Comparison of ENCODE assay signal across 17 cellular contexts in genomic region chr5:617896-618295, GRCh38. TPM values are rescaled to one million over a fixed set of nuclear protein-coding genes. Genes with fewer than 3 reads are reported as not detected.
DNase-seq lines count a peak whose midpoint lies in the region; ATAC-seq, FAIRE-seq and TF ChIP-seq lines count a peak whose summit lies in the region.
"Had no signal": no experiment of that assay in that cellular context is flagged by ENCODE, and none has a peak within 500 bp of the region (broad histone marks: within the 10 kb centered on the region; RNA-seq: fewer than 3 reads in every experiment).

No MANE protein-coding gene starts in this region.

- CTCF ChIA-PET in HepG2 (lab: Yijun Ruan, JAX; ENCODE audit: low intra/inter-chr PET ratio, low total read pairs) = no interaction called here

- in situ Hi-C loops in HepG2 (cut with HindIII; ENCODE audit: extremely low pct_ligation_motif_present, low pct_unique_long_range_greater_than_20kb) = no loop called here

- WGBS in HepG2 (ENCODE audit: low lambda C conversion rate) = 94% methylated on average over 12 of the region's 12 CpGs
- WGBS in right lobe of liver (ENCODE audit: insufficient coverage, low coverage, low lambda C conversion rate, missing lambda C conversion rate) = 95% methylated on average over 12 of the region's 12 CpGs
- WGBS in sigmoid colon, 2 donors = 96 to 97% methylated on average over 12 of the region's 12 CpGs
- WGBS in mesendoderm (ENCODE audit: extremely low coverage, insufficient coverage, low lambda C conversion rate) = no CpG with 5 or more reads among the region's 12 CpGs

- no peak overlapping the region for H4K8ac ChIP-seq in mesendoderm (ENCODE audit: low read depth, low read length)

- no peak overlapping the region for H3K4ac ChIP-seq in mesendoderm (ENCODE audit: low read depth, low read length)

- POLR2A ChIA-PET in HepG2 (lab: Yijun Ruan, JAX) = no interaction called here

- BruUV-seq in HepG2 (replicated peaks; lab: Mats Ljungman, UMichigan) = no TSS peak

- H3K23ac ChIP-seq in mesendoderm (ENCODE audit: low read length) = no peak overlapping the region

- TF ChIP-seq EP300 in HepG2 (IDR thresholded peaks at IDR 0.05; ENCODE audit: low read depth in 2 of 2, low read length in 2 of 2) (no peak), HepG2 (CRISPR knock-in tag; IDR thresholded peaks at IDR 0.05; ENCODE audit: borderline replicate concordance) (no peak), sigmoid colon (IDR thresholded peaks at IDR 0.05) (no peak)

- H3K79me2 ChIP-seq in HepG2 (ENCODE audit: insufficient read depth, low read length) (peaks cover 46% of the 10 kb centered on the region), mesendoderm (ENCODE audit: control insufficient read depth, insufficient read depth, low read length) (peaks cover 22% of the 10 kb centered on the region)

- peak overlapping the region; percentile 26 for H3K27ac Mint-ChIP-seq in glutamatergic neuron (ENCODE audit: unreplicated experiment)
- H3K27ac Mint-ChIP-seq: B cell; CD4-positive, alpha-beta T cell; GM23338 had no signal

- no peak overlapping the region for H3K4me2 ChIP-seq in HepG2 (ENCODE audit: low read depth, low read length)
- H3K4me2 ChIP-seq in mesendoderm (ENCODE audit: low read length) = no peak overlapping the region
- H3K4me2 ChIP-seq: GM23338 had no signal

- H3K9me3 ChIP-seq in HepG2 (ENCODE audit: low read length) (no peaks in the 10 kb centered on the region), right lobe of liver (no peaks in the 10 kb centered on the region), sigmoid colon (no peaks in the 10 kb centered on the region)

- TF ChIP-seq RAD21 in HepG2 (CRISPR knock-in tag; IDR thresholded peaks at IDR 0.05) = no peak

- H4K5ac ChIP-seq in mesendoderm (ENCODE audit: low read length) = no peak overlapping the region

- FAIRE-seq in HepG2 (lab: Jason Lieb, UNC) = no peak
- FAIRE-seq: A204.1, GM12878, GM18507 had no signal

- no peak overlapping the region for H2BK5ac ChIP-seq in mesendoderm (ENCODE audit: low read length)

- H3K4me1 ChIP-seq in HepG2 (ENCODE audit: insufficient read depth, low read length) (peaks cover 77% of the 10 kb centered on the region), right lobe of liver (peaks cover 0 to 6% (median 2%) of the 10 kb centered on the region in 4 donors), sigmoid colon (peaks cover 0 to 6% (median 2%) of the 10 kb centered on the region in 4 donors), mesendoderm (ENCODE audit: control insufficient read depth, low read depth, low read length) (no peaks in the 10 kb centered on the region)

- ATAC-seq in HepG2 = no peak
- ATAC-seq in right lobe of liver = no peak
- ATAC-seq in GM19452 (IDR thresholded peaks at IDR 0.05; ENCODE audit: unreplicated experiment) = no peak
- ATAC-seq: GM12878, GM23338 had no signal

- TF ChIP-seq CTCF in HepG2 (CRISPR knock-in tag; IDR thresholded peaks at IDR 0.05) (no peak), right lobe of liver (IDR thresholded peaks at IDR 0.05) (no peak), glutamatergic neuron (IDR thresholded peaks at IDR 0.05; ENCODE audit: partially characterized antibody, unreplicated experiment) (no peak), sigmoid colon (IDR thresholded peaks at IDR 0.05) (no peak)

- H3K36me3 ChIP-seq in HepG2 (replicated peaks in 1 of 2; ENCODE audit: control insufficient read depth in 1 of 2, insufficient read depth in 2 of 2, low read length in 2 of 2) = peaks cover 13 to 51% of the 10 kb centered on the region in 2 experiments; a peak in 4 of 5 replicates
- H3K36me3 ChIP-seq in right lobe of liver = peaks cover 0 to 12% (median 0%) of the 10 kb centered on the region in 4 donors
- peaks cover 0 to 24% (median 7%) of the 10 kb centered on the region in 4 donors for H3K36me3 ChIP-seq in sigmoid colon
- peaks cover 12% of the 10 kb centered on the region for H3K36me3 ChIP-seq in mesendoderm (ENCODE audit: control insufficient read depth, insufficient read depth, low read length)

- no peak overlapping the region for H2AK5ac ChIP-seq in mesendoderm (ENCODE audit: low read length)

- no peak overlapping the region for H2BK120ac ChIP-seq in mesendoderm (ENCODE audit: low read depth, low read length)

- peaks cover 8% of the 10 kb centered on the region for H3K79me1 ChIP-seq in mesendoderm (ENCODE audit: low read length)

- no peaks in the 10 kb centered on the region for H3K36me3 Mint-ChIP-seq in glutamatergic neuron (ENCODE audit: unreplicated experiment)

- H3K4me1 Mint-ChIP-seq in glutamatergic neuron (ENCODE audit: low read depth, unreplicated experiment) = peaks cover 2% of the 10 kb centered on the region

- no peaks in the 10 kb centered on the region for H4K20me1 ChIP-seq in HepG2 (ENCODE audit: insufficient read depth, low read length)

- H3K9ac ChIP-seq in HepG2 (ENCODE audit: insufficient read depth, low read depth, low read length) = no peak overlapping the region
- no peak overlapping the region for H3K9ac ChIP-seq in mesendoderm (ENCODE audit: low read length)

- peak overlapping the region; percentile 65 for H3K4me3 Mint-ChIP-seq in glutamatergic neuron (ENCODE audit: unreplicated experiment)
- H3K4me3 Mint-ChIP-seq: B cell; CD4-positive, alpha-beta T cell; GM23338; H9 had no signal

- no peak overlapping the region for H2AFZ ChIP-seq in HepG2 (ENCODE audit: low read length)
- H2AFZ ChIP-seq: GM23338 had no signal

- H3K18ac ChIP-seq in mesendoderm (ENCODE audit: low read length) = no peak overlapping the region

- peaks cover 11% of the 10 kb centered on the region for H3K27me3 Mint-ChIP-seq in glutamatergic neuron (ENCODE audit: unreplicated experiment)
- H3K27me3 Mint-ChIP-seq: B cell; CD4-positive, alpha-beta T cell had no signal

- no peak for TF ChIP-seq POLR2A in HepG2 (IDR thresholded peaks at IDR 0.05; ENCODE audit: insufficient read depth in 1 of 2, low read depth in 2 of 2, low read length in 2 of 2)
- no peak for TF ChIP-seq POLR2A in right lobe of liver (IDR thresholded peaks at IDR 0.05)
- TF ChIP-seq POLR2A in sigmoid colon (IDR thresholded peaks at IDR 0.05) = no peak

- H3K27ac ChIP-seq in HepG2 (ENCODE audit: extremely low read length, insufficient read depth, low read length) = no peak overlapping the region
- H3K27ac ChIP-seq in right lobe of liver = no peak overlapping the region
- H3K27ac ChIP-seq in sigmoid colon = no peak overlapping the region
- no peak overlapping the region for H3K27ac ChIP-seq in mesendoderm (ENCODE audit: low read depth, low read length)

- H3K9me3 Mint-ChIP-seq in glutamatergic neuron (ENCODE audit: unreplicated experiment) = peaks cover 10% of the 10 kb centered on the region
- H3K9me3 Mint-ChIP-seq: CD4-positive, alpha-beta T cell; GM23338 had no signal

- DNase-seq in HepG2 (ENCODE audit: low spot score) (no peak), right lobe of liver (no peak), glutamatergic neuron (no peak), sigmoid colon (peak; percentile 32), mesendoderm (no peak)
- no peak for DNase-seq in central memory CD4-positive, alpha-beta T cell
- DNase-seq: C1 segment of cervical spinal cord, Calu3, DMS79, H9 had no signal

- H3K4me3 ChIP-seq in HepG2 (replicated peaks in 1 of 3; ENCODE audit: insufficient read depth in 1 of 3, low read depth in 2 of 3, low read length in 3 of 3) = no peak overlapping the region
- no peak overlapping the region for H3K4me3 ChIP-seq in right lobe of liver
- H3K4me3 ChIP-seq in sigmoid colon = no peak overlapping the region
- no peak overlapping the region for H3K4me3 ChIP-seq in mesendoderm (ENCODE audit: low read length)
- H3K4me3 ChIP-seq: GM12878, GM23338 had no signal

- H2BK15ac ChIP-seq in mesendoderm (replicated peaks; ENCODE audit: low read depth) = no peak overlapping the region

- H3K27me3 ChIP-seq in HepG2 (ENCODE audit: control insufficient read depth in 1 of 2, insufficient read depth in 2 of 2, low read length in 2 of 2) = no peaks in the 10 kb centered on the region
- no peaks in the 10 kb centered on the region for H3K27me3 ChIP-seq in right lobe of liver
- H3K27me3 ChIP-seq in sigmoid colon = no peaks in the 10 kb centered on the region
- H3K27me3 ChIP-seq in mesendoderm (ENCODE audit: insufficient read depth, low read length, poor library complexity) = no peaks in the 10 kb centered on the region

- intact Hi-C loops in HepG2 (cut with micrococcal nuclease; ENCODE audit: unreplicated experiment) (loop anchor here (10.0 kb wide), 1 partner anchor 83 kb away; no protein-coding TSS in a partner anchor), right lobe of liver (cut with DNase I) (no loop called here), sigmoid colon (cut with DNase I) (loop anchor here (10.0 kb wide), 2 partner anchors 143 to 173 kb away; partner anchors contain the start of gene EXOC3)

- H3K56ac ChIP-seq in mesendoderm (ENCODE audit: low read length) = no peak overlapping the region

RNA-seq across cellular contexts. Expression of gene CEP72, which starts 5.8 kb away (rescaled TPM):
- total RNA-seq in HepG2 (2016; rRNA removed; fragmentation: Illumina TruSeq; extraction: Trizol) = 8.1 and 9.4 TPM in 2 replicates
- 11.3 and 14.4 TPM in 2 replicates for total RNA-seq in HepG2 (2016; cell fraction: cytosol; rRNA removed; fragmentation: Illumina TruSeq; extraction: Trizol; ENCODE audit: low read depth)
- 6.5 and 9.1 TPM in 2 replicates for total RNA-seq in HepG2 (2016; cell fraction: insoluble cytoplasmic fraction; rRNA removed; fragmentation: Illumina TruSeq; extraction: Trizol)
- 6.6 and 7.9 TPM in 2 replicates for total RNA-seq in HepG2 (2016; cell fraction: membrane; rRNA removed; fragmentation: Illumina TruSeq; extraction: Trizol)
- total RNA-seq in HepG2 (2016; cell fraction: nucleus; rRNA removed; fragmentation: Illumina TruSeq; extraction: Trizol) = 11.4 and 12.2 TPM in 2 replicates
- 3.4 and 4.4 TPM in 2 replicates for polyA plus RNA-seq in HepG2 (2011; rRNA removed)
- 1.9 and 3.9 TPM in 2 replicates for polyA plus RNA-seq in HepG2 (2011; cell fraction: cytosol; rRNA removed)
- polyA plus RNA-seq in HepG2 (2011; cell fraction: nucleus; rRNA removed) = 8.5 and 11.6 TPM in 2 replicates
- 1.8 and 3.2 TPM in 2 replicates for polyA plus RNA-seq in HepG2 (2012)
- polyA plus RNA-seq in HepG2 (2016; cell fraction: cytosol; fragmentation: Illumina TruSeq; extraction: Trizol; ENCODE audit: low read depth) = 0.64 and 0.84 TPM in 2 replicates
- 6.3 and 7.6 TPM in 2 replicates for polyA plus RNA-seq in HepG2 (2016; cell fraction: insoluble cytoplasmic fraction; fragmentation: Illumina TruSeq; extraction: Trizol; ENCODE audit: low read depth)
- 1.9 and 2.0 TPM in 2 replicates for polyA plus RNA-seq in HepG2 (2016; cell fraction: membrane; fragmentation: Illumina TruSeq; extraction: Trizol; ENCODE audit: low read depth)
- polyA plus RNA-seq in HepG2 (2016; cell fraction: nucleus; fragmentation: Illumina TruSeq; extraction: Trizol; ENCODE audit: insufficient read depth, low read depth) = 17.4 and 20.5 TPM in 2 replicates
- 15.4 and 136 TPM in 2 replicates for polyA minus RNA-seq in HepG2 (2011; rRNA and poly(A)+ RNA removed; ENCODE audit: low replicate concordance)
- 3.4 and 4.0 TPM in 2 replicates for polyA minus RNA-seq in HepG2 (2011; cell fraction: cytosol; rRNA and poly(A)+ RNA removed)
- polyA minus RNA-seq in HepG2 (2011; cell fraction: nucleus; rRNA and poly(A)+ RNA removed) = 13.1 and 17.0 TPM in 2 replicates
- 1 to 10 TPM; 3.4 to 6.0 (median 4.2) TPM for total RNA-seq in right lobe of liver
- 43.9 TPM for total RNA-seq in glutamatergic neuron (ENCODE audit: unreplicated experiment)
- 1 to 10 TPM in 2 of 4 donors, under 1 TPM in 2; 0.36 to 5.0 (median 1.4) TPM for total RNA-seq in sigmoid colon
- polyA plus RNA-seq in sigmoid colon = 1 to 10 TPM in 2 of 3 donors, under 1 TPM in 1; 0.60 to 7.1 (median 1.6) TPM
- polyA plus RNA-seq in mesendoderm (2013, experiment 1 of 2) = 3.7 TPM
- 3.9 TPM for polyA plus RNA-seq in mesendoderm (2013, experiment 2 of 2)

Comparison
In these comparisons a context has a peak if more than half of its experiments do, and no peak if none do; other contexts are left out.
1. intact Hi-C loops: an anchor here in HepG2 (10.0 kb wide) and sigmoid colon (10.0 kb wide); none called in right lobe of liver.